Comparison of ENCODE assay signal across 8 cellular contexts in genomic region chr2:169452080-169452479, GRCh38. TPM values are rescaled to one million over a fixed set of nuclear protein-coding genes. Genes with fewer than 3 reads are reported as not detected.
A peak's percentile ranks its signal among the peaks of the same experiment; 100 is the strongest.
DNase-seq lines count a peak whose midpoint lies in the region; ATAC-seq and TF ChIP-seq lines count a peak whose summit lies in the region.

No MANE protein-coding gene starts in this region.

- H3K4me3 ChIP-seq in PC-9 (no peak overlapping the region), fibroblast of villous mesenchyme (ENCODE audit: low read depth, low read length) (no peak overlapping the region)

- no peaks in the 10 kb centered on the region for H3F3A ChIP-seq in PC-9 (ENCODE audit: insufficient read depth, low read depth)

- H3K36me3 ChIP-seq in PC-9 (ENCODE audit: low read depth): no peaks in the 10 kb centered on the region

- intact Hi-C loops in PC-9 (cut with micrococcal nuclease; ENCODE audit: unreplicated experiment): loop anchor here (5.0 kb wide), 1 partner anchor 475 kb away; no protein-coding TSS in a partner anchor

- TF ChIP-seq CTCF in PC-9 (conservative IDR thresholded peaks at IDR 0.05) (peak; percentile 63), fibroblast of villous mesenchyme (IDR thresholded peaks at IDR 0.05; ENCODE audit: insufficient read depth, low read depth, low read length) (peak; percentile 56)

- ATAC-seq in HG03045 (IDR thresholded peaks at IDR 0.05; ENCODE audit: unreplicated experiment): no peak
- no peak for ATAC-seq in stimulated activated memory B cell treated with anti-CD40 and anti-IgM and Interleukin-4, amounts not matched to agents 10 μg/mL and 1 μg/mL and 100 μg/mL, for 72 hours

- no peak overlapping the region for H3K27ac ChIP-seq in PC-9

- no peak overlapping the region for H3K4me2 ChIP-seq in PC-9

- CTCF ChIA-PET in PC-9 (lab: Charles Lee): interaction anchor here (0.6 to 1.1 kb wide), 4 partner anchors 8 to 476 kb away, joined by 7 to 20 read pairs (median 10); no protein-coding TSS in a partner anchor

- H3K27me3 Mint-ChIP-seq in stimulated activated memory B cell treated with anti-CD40 and anti-IgM and Interleukin-4, amounts not matched to agents 10 μg/mL and 1 μg/mL and 100 μg/mL, for 72 hours: no peaks in the 10 kb centered on the region

- no peaks in the 10 kb centered on the region for H3K79me2 ChIP-seq in PC-9 (ENCODE audit: low read depth)

- POLR2A ChIA-PET in PC-9 (lab: Charles Lee; ENCODE audit: unreplicated experiment): interaction anchor here (0.7 kb wide), 1 partner anchor 1982 kb away, joined by 14 read pairs; the partner anchor contains the start of genes DCAF17 and METTL8

- DNase-seq in CD1c-positive myeloid dendritic cell (ENCODE audit: extremely low spot score): peak; percentile 38
- DNase-seq in HT-29 (ENCODE audit: low spot score): peak; percentile 64
- DNase-seq in PC-9: no peak
- DNase-seq in fibroblast of villous mesenchyme (ENCODE audit: low read depth): peak; percentile 58
- DNase-seq in smooth muscle cell of the brain vasculature (ENCODE audit: low read depth, low spot score): peak; percentile 24
- no peak for DNase-seq in central memory CD4-positive, alpha-beta T cell

- no peaks in the 10 kb centered on the region for H4K20me1 ChIP-seq in PC-9 (ENCODE audit: insufficient read depth)

- no peaks in the 10 kb centered on the region for H3K9me3 ChIP-seq in PC-9 (ENCODE audit: insufficient read depth, low read depth)

- no peaks in the 10 kb centered on the region for H3K4me1 ChIP-seq in PC-9 (replicated peaks; ENCODE audit: insufficient read depth)

- no peak overlapping the region for H3K27ac Mint-ChIP-seq in stimulated activated memory B cell treated with anti-CD40 and anti-IgM and Interleukin-4, amounts not matched to agents 10 μg/mL and 1 μg/mL and 100 μg/mL, for 72 hours

- no peaks in the 10 kb centered on the region for H3K36me3 Mint-ChIP-seq in stimulated activated memory B cell treated with anti-CD40 and anti-IgM and Interleukin-4, amounts not matched to agents 10 μg/mL and 1 μg/mL and 100 μg/mL, for 72 hours

- no peak overlapping the region for H2AFZ ChIP-seq in PC-9

- no TSS peak for BruUV-seq in PC-9 (replicated peaks; lab: Mats Ljungman, UMichigan)

- H3K27me3 ChIP-seq in PC-9 (ENCODE audit: insufficient read depth, low read depth): no peaks in the 10 kb centered on the region

- no peaks in the 10 kb centered on the region for H3K9me3 Mint-ChIP-seq in stimulated activated memory B cell treated with anti-CD40 and anti-IgM and Interleukin-4, amounts not matched to agents 10 μg/mL and 1 μg/mL and 100 μg/mL, for 72 hours

- H3K9me2 ChIP-seq in PC-9 (ENCODE audit: insufficient read depth): no peaks in the 10 kb centered on the region

- no peak overlapping the region for H3K4me3 Mint-ChIP-seq in stimulated activated memory B cell treated with anti-CD40 and anti-IgM and Interleukin-4, amounts not matched to agents 10 μg/mL and 1 μg/mL and 100 μg/mL, for 72 hours

- no peaks in the 10 kb centered on the region for H3K4me1 Mint-ChIP-seq in stimulated activated memory B cell treated with anti-CD40 and anti-IgM and Interleukin-4, amounts not matched to agents 10 μg/mL and 1 μg/mL and 100 μg/mL, for 72 hours

RNA-seq across cellular contexts. Expression of gene BBS5, which starts 27.2 kb away (rescaled TPM):
- total RNA-seq in HT-29 (2014; rRNA removed; shearing (Covaris generic)): 0.28 and 0.34 TPM in 2 replicates
- total RNA-seq in PC-9 (2021) (0.31 and 0.38 TPM in 2 replicates), fibroblast of villous mesenchyme (5.6 and 6.1 TPM in 2 replicates)

RNA-seq across cellular contexts. Expression of gene KLHL41, which starts 57.4 kb away (rescaled TPM):
- total RNA-seq in HT-29 (2014; rRNA removed; shearing (Covaris generic)): not detected in 2 replicates
- total RNA-seq in PC-9 (2021): not detected in 2 replicates
- total RNA-seq in fibroblast of villous mesenchyme: 0.32 and 0.43 TPM in 2 replicates

Comparison
In these comparisons a context has a peak if more than half of its experiments do, and no peak if none do; other contexts are left out.
1. DNase-seq: peak in CD1c-positive myeloid dendritic cell (single experiment), HT-29 (single experiment), fibroblast of villous mesenchyme (single experiment) and smooth muscle cell of the brain vasculature (single experiment); none in PC-9 (0 of 2) and central memory CD4-positive, alpha-beta T cell (single experiment).